Comparison of ENCODE assay signal across 11 cellular contexts in the genomic region with DNA sequence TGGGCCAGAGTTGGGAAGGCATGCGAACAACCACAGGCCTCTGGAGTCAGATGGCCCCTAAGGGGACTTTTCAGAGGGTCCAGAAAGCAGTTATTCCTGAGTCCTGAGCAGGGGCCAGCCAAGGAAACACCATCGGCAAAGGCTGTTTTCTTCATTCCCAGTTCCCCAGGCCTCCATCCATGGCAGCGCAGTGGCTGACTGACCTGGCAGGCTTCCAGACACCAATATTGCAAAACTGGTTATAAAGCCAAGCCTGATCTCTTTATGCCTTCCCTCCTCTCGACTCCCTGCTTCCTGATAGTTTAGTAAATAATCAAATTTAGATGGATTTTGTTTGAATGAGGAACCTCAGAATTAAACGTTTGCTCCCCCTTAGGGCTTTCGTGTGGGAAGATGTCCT.
DNase-seq lines count a peak whose midpoint lies in the region; ATAC-seq, FAIRE-seq and TF ChIP-seq lines count a peak whose summit lies in the region.
"Had no signal": no experiment of that assay in that cellular context is flagged by ENCODE, and none has a peak within 500 bp of the region (broad histone marks: within the 10 kb centered on the region; RNA-seq: fewer than 3 reads in every experiment).

No MANE protein-coding gene starts in this region.

- H3K9me3 ChIP-seq in SK-N-MC (ENCODE audit: low read depth, low read length), result no peaks in the 10 kb centered on the region
- no peaks in the 10 kb centered on the region for H3K9me3 ChIP-seq in kidney (ENCODE audit: control insufficient read depth in 1 of 2, low read length in 2 of 2)
- H3K9me3 ChIP-seq in HAP-1, result no peaks in the 10 kb centered on the region
- H3K9me3 ChIP-seq: thoracic aorta had no signal

- H3K9ac ChIP-seq in SK-N-MC (ENCODE audit: insufficient read length) (no peak overlapping the region), kidney (ENCODE audit: low read length in 2 of 2) (no peak overlapping the region)

- ATAC-seq in HG02678 (IDR thresholded peaks at IDR 0.05; ENCODE audit: unreplicated experiment) (no peak), HG03135 (IDR thresholded peaks at IDR 0.05; ENCODE audit: unreplicated experiment) (no peak)

- intact Hi-C loops in kidney (cut with DNase I), result no loop called here

- no peak for FAIRE-seq in kidney (lab: Jason Lieb, UNC)
- FAIRE-seq: H54 had no signal

- TF ChIP-seq CTCF in kidney (IDR thresholded peaks at IDR 0.05; ENCODE audit: borderline replicate concordance, extremely low read depth, insufficient read depth), result no peak

- H3K4me1 ChIP-seq in kidney (ENCODE audit: control insufficient read depth in 1 of 2, insufficient read depth in 1 of 2, low read depth in 1 of 2, low read length in 2 of 2) (no peaks in the 10 kb centered on the region), HAP-1 (peaks cover 5% of the 10 kb centered on the region)

- peaks cover 13% of the 10 kb centered on the region for H3K27me3 ChIP-seq in HAP-1 (ENCODE audit: low read depth)

- no peak overlapping the region for H3K27ac ChIP-seq in SK-N-MC
- no peak overlapping the region for H3K27ac ChIP-seq in kidney (ENCODE audit: low read depth in 2 of 2, low read length in 2 of 2)
- H3K27ac ChIP-seq: thoracic aorta had no signal

- peak overlapping the region; percentile 36 for H3K4me3 ChIP-seq in SK-N-MC
- H3K4me3 ChIP-seq in kidney (ENCODE audit: low read length in 2 of 2), result no peak overlapping the region
- H3K4me3 ChIP-seq in HAP-1, result no peak overlapping the region
- H3K4me3 ChIP-seq: thoracic aorta had no signal

- peak; percentile 27 for DNase-seq in SIG-M5 treated with dmso at 0.1 percent for 504 hours (lab: John Stamatoyannopoulos, UW; ENCODE audit: unreplicated experiment)
- no peak for DNase-seq in SIG-M5 (lab: John Stamatoyannopoulos, UW)
- no peak for DNase-seq in SK-N-MC (ENCODE audit: low read depth, low spot score)
- peak; percentile 73 for DNase-seq in kidney
- DNase-seq in ureter (ENCODE audit: low spot score), result peak; percentile 77
- no peak for DNase-seq in HAP-1 (ENCODE audit: low spot score in 2 of 2)
- DNase-seq: stimulated activated CD4-positive, alpha-beta T cell treated with anti-CD3 and anti-CD28 coated beads, Interleukin-15, amount 100 ng/mL, for 24 hours had no signal

- H3K36me3 ChIP-seq in SK-N-MC (ENCODE audit: insufficient read depth, low read length) (no peaks in the 10 kb centered on the region), kidney (ENCODE audit: control insufficient read depth in 1 of 2, insufficient read depth in 2 of 2, low read length in 2 of 2) (no peaks in the 10 kb centered on the region), HAP-1 (replicated peaks) (no peaks in the 10 kb centered on the region)
- H3K36me3 ChIP-seq: thoracic aorta had no signal

- in situ Hi-C loops in HAP-1 (cut with MboI; ENCODE audit: low sequenced_read_pairs), result no loop called here

Comparison
In these comparisons a context has a peak if more than half of its experiments do, and no peak if none do; other contexts are left out.
1. DNase-seq: peak in SIG-M5 treated with dmso at 0.1 percent for 504 hours (single experiment), kidney (single experiment) and ureter (single experiment); none in SIG-M5 (single experiment), SK-N-MC (single experiment) and HAP-1 (0 of 2).